ENCODE assay signal across 17 cellular contexts in the genomic region with DNA sequence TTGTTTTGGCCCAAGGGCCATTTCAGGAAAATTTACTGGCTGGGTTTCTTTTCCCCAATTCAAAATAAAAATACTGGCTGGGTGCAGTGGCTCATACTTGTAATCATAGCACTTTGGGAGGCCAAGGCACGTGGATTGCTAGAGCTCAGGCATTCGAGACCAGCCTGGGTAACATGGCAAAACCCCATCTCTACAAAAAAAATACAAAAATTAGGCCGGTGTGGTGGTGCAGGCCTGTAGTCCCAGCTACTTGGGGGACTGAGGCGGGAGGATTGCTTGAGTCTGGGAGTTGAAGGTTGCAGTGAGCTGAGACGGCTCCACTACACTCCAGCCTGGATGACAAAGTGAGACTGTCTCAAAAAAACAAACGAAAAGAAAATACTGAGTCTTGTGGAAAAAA.
"Had no signal": no experiment of that assay in that cellular context is flagged by ENCODE, and none has a peak within 500 bp of the region (broad histone marks: within the 10 kb centered on the region; RNA-seq: fewer than 3 reads in every experiment).

No MANE protein-coding gene starts in this region.

- H3K4me3 Mint-ChIP-seq: activated CD8-positive, alpha-beta memory T cell treated with anti-CD3 and anti-CD28 coated beads, Interleukin-2, amount 10 ng/mL, durations not matched to agents 7 days and 5 days; activated T-cell treated with anti-CD3 and anti-CD28 coated beads, Interleukin-2, amount 50 U/mL, for 24 hours; natural killer cell had no signal

- H3K27ac Mint-ChIP-seq: activated CD8-positive, alpha-beta memory T cell treated with anti-CD3 and anti-CD28 coated beads, Interleukin-2, amount 10 ng/mL, durations not matched to agents 7 days and 5 days; activated T-cell treated with anti-CD3 and anti-CD28 coated beads, Interleukin-2, amount 50 U/mL, for 24 hours; natural killer cell had no signal

- H3K36me3 ChIP-seq: transverse colon had no signal

- H3K27me3 ChIP-seq: esophagus squamous epithelium, transverse colon had no signal

- DNase-seq: activated CD4-positive, alpha-beta T cell treated with anti-CD3 and anti-CD28 coated beads for 1 hour; activated CD4-positive, alpha-beta T cell treated with anti-CD3 and anti-CD28 coated beads, Interleukin-2, amount 50 U/mL, for 48 hours; activated CD8-positive, alpha-beta memory T cell treated with anti-CD3 and anti-CD28 coated beads, Interleukin-2, amount 10 ng/mL, durations not matched to agents 7 days and 5 days; activated effector memory CD4-positive, alpha-beta T cell treated with anti-CD3 and anti-CD28 coated beads, Interleukin-2, amount 50 U/mL, for 16 hours; activated T-cell treated with anti-CD3 and anti-CD28 coated beads, Interleukin-2, amount 50 U/mL, for 24 hours; amygdala; esophagus squamous epithelium; head of caudate nucleus; left colon; mucosa of descending colon; natural killer cell; occipital lobe; small intestine; transverse colon had no signal

- H3K9me3 Mint-ChIP-seq: natural killer cell had no signal

- H3K4me1 Mint-ChIP-seq: activated CD8-positive, alpha-beta memory T cell treated with anti-CD3 and anti-CD28 coated beads, Interleukin-2, amount 10 ng/mL, durations not matched to agents 7 days and 5 days; natural killer cell had no signal

- H3K4me3 ChIP-seq: esophagus squamous epithelium, lung, mucosa of descending colon, transverse colon had no signal

- H3K4me1 ChIP-seq: esophagus squamous epithelium, transverse colon had no signal

- FAIRE-seq: bronchial epithelial cell, small intestine had no signal

- H3K9me3 ChIP-seq: esophagus squamous epithelium, mucosa of descending colon, transverse colon had no signal

- H3K36me3 Mint-ChIP-seq: activated CD8-positive, alpha-beta memory T cell treated with anti-CD3 and anti-CD28 coated beads, Interleukin-2, amount 10 ng/mL, durations not matched to agents 7 days and 5 days; natural killer cell had no signal

- ATAC-seq: activated CD8-positive, alpha-beta memory T cell treated with anti-CD3 and anti-CD28 coated beads, Interleukin-2, amount 10 ng/mL, durations not matched to agents 7 days and 5 days; activated naive CD4-positive, alpha-beta T cell treated with anti-CD3 and anti-CD28 coated beads, Interleukin-2, amount 50 U/mL, for 72 hours; left colon; mucosa of descending colon; natural killer cell had no signal

- H3K27me3 Mint-ChIP-seq: activated CD8-positive, alpha-beta memory T cell treated with anti-CD3 and anti-CD28 coated beads, Interleukin-2, amount 10 ng/mL, durations not matched to agents 7 days and 5 days; activated T-cell treated with anti-CD3 and anti-CD28 coated beads, Interleukin-2, amount 50 U/mL, for 24 hours had no signal

- H3K27ac ChIP-seq: transverse colon had no signal
